ENCODE assay signal across 8 cellular contexts in the genomic region with DNA sequence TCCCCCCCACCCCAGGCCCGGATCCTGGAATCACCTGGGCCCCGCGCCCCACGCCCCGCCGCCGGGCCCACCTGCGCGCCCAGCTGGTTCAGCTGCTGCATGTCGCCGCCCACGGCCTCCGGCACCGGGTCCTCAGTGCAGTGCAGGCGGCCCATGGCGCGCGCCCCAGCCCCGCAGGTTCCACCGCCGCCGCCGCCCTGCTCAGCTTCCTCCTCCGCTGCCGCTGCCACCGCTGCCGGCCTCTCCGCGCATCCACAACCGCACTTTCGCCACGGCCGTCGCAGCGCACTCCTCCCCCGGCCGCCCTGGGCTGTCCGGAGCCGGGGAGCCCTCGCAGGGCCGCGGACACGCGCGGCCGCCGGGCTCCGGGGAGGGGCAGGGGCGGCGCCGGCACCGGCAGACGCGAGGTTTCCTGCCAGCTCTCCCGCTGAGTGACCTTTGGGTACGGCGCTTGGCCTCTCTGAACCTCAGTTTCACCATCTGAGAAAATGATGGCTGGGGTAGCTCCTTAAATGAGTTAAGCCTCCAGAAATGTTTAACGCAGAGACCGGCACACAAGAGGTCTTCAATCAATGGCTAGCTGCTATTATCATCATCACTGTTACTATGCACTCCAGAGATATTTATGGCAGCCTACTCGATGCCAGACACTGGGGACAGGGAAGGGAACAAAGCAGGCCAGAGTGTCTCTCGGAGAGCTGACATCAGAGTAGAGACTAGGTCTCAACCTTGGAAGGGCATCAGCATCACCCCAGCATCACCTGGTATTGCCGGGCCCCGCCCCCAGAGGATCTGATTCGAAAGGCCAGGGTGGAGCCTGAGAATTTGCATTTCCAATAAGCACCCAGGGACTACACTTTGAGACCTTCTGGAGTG. TPM values are rescaled to one million over a fixed set of nuclear protein-coding genes. Genes with fewer than 3 reads are reported as not detected.
DNase-seq lines count a peak whose midpoint lies in the region; ATAC-seq and TF ChIP-seq lines count a peak whose summit lies in the region.

Gene COMMD7 (minus strand): TSS at position 231 of the 876 bp plus-strand sequence. CDS start 76 bp downstream, at position 155.

- H3K27me3 Mint-ChIP-seq in activated naive CD8-positive, alpha-beta T cell treated with anti-CD3 and anti-CD28 coated beads, Interleukin-2, amount 50 U/mL, for 24 hours, result no peaks in the 10 kb centered on the region
- H3K27me3 Mint-ChIP-seq in progenitor cell of endocrine pancreas, result no peaks in the 10 kb centered on the region

- H3K4me1 Mint-ChIP-seq in activated naive CD8-positive, alpha-beta T cell treated with anti-CD3 and anti-CD28 coated beads, Interleukin-2, amount 50 U/mL, for 24 hours, result peaks cover 48% of the 10 kb centered on the region
- peaks cover 13% of the 10 kb centered on the region for H3K4me1 Mint-ChIP-seq in progenitor cell of endocrine pancreas (ENCODE audit: low read depth)

- 0 out of 2 replicates have a peak, but pooled peaks cover 4% of the 10 kb centered on the region for H3F3A ChIP-seq in SU-DHL-6 (ENCODE audit: insufficient read depth)

- H3K9me2 ChIP-seq in SU-DHL-6 (replicated peaks; ENCODE audit: insufficient read depth, low read length), result no peaks in the 10 kb centered on the region

- intact Hi-C loops in heart right ventricle (cut with DNase I) (no loop called here), uterus (cut with DNase I; ENCODE audit: low total_unique reads) (no loop called here)

- no peaks in the 10 kb centered on the region for H3K79me2 ChIP-seq in SU-DHL-6 (ENCODE audit: insufficient read depth, low read length)

- peak within 1 kb of the TSS; percentile 74 for H3K4me3 ChIP-seq in AG09309 (ENCODE audit: control insufficient read depth, low read depth, low read length)
- peak within 1 kb of the TSS; percentile 73 for H3K4me3 ChIP-seq in SU-DHL-6 (ENCODE audit: insufficient read depth, low read length, poor library complexity, severe bottlenecking)
- H3K4me3 ChIP-seq in heart right ventricle, result peak within 1 kb of the TSS; percentile 60 to 86 (median 82)
- H3K4me3 ChIP-seq in uterus, result peak within 1 kb of the TSS; percentile 68 to 89

- no peaks in the 10 kb centered on the region for H3K27me3 ChIP-seq in SU-DHL-6 (ENCODE audit: low read length)
- no peaks in the 10 kb centered on the region for H3K27me3 ChIP-seq in heart right ventricle
- H3K27me3 ChIP-seq in uterus, result no peaks in the 10 kb centered on the region

- peak; percentile 59 for ATAC-seq in GM19043 (IDR thresholded peaks at IDR 0.05; ENCODE audit: low read depth, unreplicated experiment)
- peak; percentile 91 for ATAC-seq in activated naive CD8-positive, alpha-beta T cell treated with anti-CD3 and anti-CD28 coated beads, Interleukin-2, amount 50 U/mL, for 24 hours
- peak; percentile 74 to 93 (median 88) for ATAC-seq in heart right ventricle

- H3K4me3 Mint-ChIP-seq in activated naive CD8-positive, alpha-beta T cell treated with anti-CD3 and anti-CD28 coated beads, Interleukin-2, amount 50 U/mL, for 24 hours, result peak within 1 kb of the TSS; percentile 94
- peak within 1 kb of the TSS; percentile 98 for H3K4me3 Mint-ChIP-seq in progenitor cell of endocrine pancreas (ENCODE audit: low read depth)

- DNase-seq in AG09309 (ENCODE audit: low read depth) (no peak), HuH-7.5 (ENCODE audit: low spot score) (peak; percentile 48), heart right ventricle (peak; percentile 65 to 76), progenitor cell of endocrine pancreas (ENCODE audit: low spot score, unreplicated experiment) (peak; percentile 66), uterus (peak in 1 of 2 donors; percentile 62)
- peak; percentile 79 for DNase-seq in activated naive CD8-positive, alpha-beta T cell treated with anti-CD3 and anti-CD28 coated beads, Interleukin-2, amount 50 U/mL, for 24 hours

- H3K9ac ChIP-seq in SU-DHL-6 (ENCODE audit: low read length), result peak within 1 kb of the TSS; percentile 76

- H3K9me3 ChIP-seq in SU-DHL-6 (ENCODE audit: insufficient read depth, low read length) (no peaks in the 10 kb centered on the region), heart right ventricle (no peaks in the 10 kb centered on the region), uterus (no peaks in the 10 kb centered on the region)

- H3K27ac Mint-ChIP-seq in activated naive CD8-positive, alpha-beta T cell treated with anti-CD3 and anti-CD28 coated beads, Interleukin-2, amount 50 U/mL, for 24 hours, result peak within 1 kb of the TSS; percentile 92
- H3K27ac Mint-ChIP-seq in progenitor cell of endocrine pancreas, result peak within 1 kb of the TSS; percentile 94

- H2AFZ ChIP-seq in SU-DHL-6 (ENCODE audit: low read depth, low read length, severe bottlenecking), result peak within 1 kb of the TSS; percentile 90

- TF ChIP-seq CTCF in AG09309 (IDR thresholded peaks at IDR 0.05; ENCODE audit: control insufficient read depth, insufficient read depth, low read depth, low read length, missing control alignments) (no peak), SU-DHL-6 (IDR thresholded peaks at IDR 0.05; ENCODE audit: insufficient read depth, low read length, poor library complexity, severe bottlenecking) (no peak), heart right ventricle (IDR thresholded peaks at IDR 0.05) (no peak), progenitor cell of endocrine pancreas (IDR thresholded peaks at IDR 0.05; ENCODE audit: unreplicated experiment) (no peak), uterus (IDR thresholded peaks at IDR 0.05) (no peak)

- H3K27ac ChIP-seq in SU-DHL-6 (ENCODE audit: low read depth, low read length), result peak within 1 kb of the TSS; percentile 62
- peak within 1 kb of the TSS; percentile 77 to 95 (median 90) for H3K27ac ChIP-seq in heart right ventricle
- peak within 1 kb of the TSS; percentile 78 to 87 for H3K27ac ChIP-seq in uterus

- H4K20me1 ChIP-seq in SU-DHL-6 (ENCODE audit: low read depth, low read length), result no peaks in the 10 kb centered on the region

- whole genome bisulfite sequencing in heart right ventricle, 2 donors, result 1 to 2% methylated on average over 40 to 64 of the region's 64 CpGs

- H3K4me1 ChIP-seq in heart right ventricle, result peaks cover 2 to 27% (median 12%) of the 10 kb centered on the region in 9 donors
- H3K4me1 ChIP-seq in uterus, result no peaks in the 10 kb centered on the region

- H3K9me3 Mint-ChIP-seq in activated naive CD8-positive, alpha-beta T cell treated with anti-CD3 and anti-CD28 coated beads, Interleukin-2, amount 50 U/mL, for 24 hours, result no peaks in the 10 kb centered on the region
- H3K9me3 Mint-ChIP-seq in progenitor cell of endocrine pancreas (ENCODE audit: low read depth), result no peaks in the 10 kb centered on the region

- H3K4me2 ChIP-seq in SU-DHL-6 (ENCODE audit: low read depth, low read length, poor library complexity, severe bottlenecking), result peak within 1 kb of the TSS; percentile 90

- H3K36me3 Mint-ChIP-seq in activated naive CD8-positive, alpha-beta T cell treated with anti-CD3 and anti-CD28 coated beads, Interleukin-2, amount 50 U/mL, for 24 hours (ENCODE audit: low read depth), result no peaks in the 10 kb centered on the region
- H3K36me3 Mint-ChIP-seq in progenitor cell of endocrine pancreas (ENCODE audit: insufficient read depth), result peaks cover 2% of the 10 kb centered on the region

- no peak for TF ChIP-seq POLR2A in uterus (IDR thresholded peaks at IDR 0.05)

- H3K36me3 ChIP-seq in SU-DHL-6 (ENCODE audit: low read length) (no peaks in the 10 kb centered on the region), heart right ventricle (peaks cover 0 to 4% (median 0%) of the 10 kb centered on the region in 9 donors), uterus (no peaks in the 10 kb centered on the region)

RNA-seq across cellular contexts. Expression of gene COMMD7, which starts in this region (rescaled TPM):
- total RNA-seq in heart right ventricle (10 to 100 TPM; 35.7 to 54.6 (median 41.8) TPM), progenitor cell of endocrine pancreas (69.8 and 70.1 TPM in 2 replicates), uterus (10 to 100 TPM; 11.3 to 31.6 (median 25.4) TPM)
- 10 to 100 TPM; 48.6 to 53.6 TPM for polyA plus RNA-seq in heart right ventricle
